In the genomic region with DNA sequence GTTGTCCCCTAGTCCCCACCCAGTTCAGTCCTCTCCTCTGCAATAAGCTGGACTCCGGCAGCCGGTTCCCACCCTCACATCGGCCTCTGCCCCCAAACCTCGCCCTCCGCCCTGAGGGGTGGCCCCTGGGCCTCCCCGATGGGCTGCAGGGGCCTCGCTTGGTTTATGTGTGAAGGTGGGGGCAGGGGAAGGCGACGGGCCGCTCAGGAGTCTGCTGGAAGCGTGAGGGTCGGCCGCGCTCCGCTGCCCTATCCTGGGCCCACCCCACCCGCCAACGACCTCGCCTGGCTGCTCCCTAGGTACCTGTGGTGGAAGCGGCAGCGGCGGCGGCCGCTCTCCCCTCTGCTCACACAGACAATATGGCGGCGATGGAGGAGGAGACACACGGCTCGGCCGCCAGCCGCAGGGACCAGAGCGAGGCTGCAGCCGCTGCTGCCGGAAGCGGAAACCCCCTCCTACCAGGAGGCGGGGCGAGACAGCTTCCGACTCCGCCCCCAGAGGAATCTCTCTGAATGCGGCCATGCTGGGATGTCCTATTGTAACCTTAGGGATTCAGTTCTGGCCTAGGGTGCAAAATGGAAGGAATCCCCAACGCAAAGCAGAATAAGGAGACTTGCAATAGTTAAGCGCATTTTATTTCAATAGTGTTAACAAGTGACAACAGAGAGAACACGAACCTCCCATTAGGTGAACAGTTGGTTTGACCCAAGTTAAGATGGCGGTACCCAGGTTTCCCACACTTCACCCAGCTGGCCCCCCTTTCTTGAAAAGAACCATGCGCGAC, we compare ENCODE assay signal across 1 cellular context.
TF ChIP-seq lines count a peak whose summit lies in the region.

A gene (minus strand): TSS at position 422 of the 784 bp plus-strand sequence. CDS start 35,239 bp downstream, outside the sequence.

TF ChIP-seq in HepG2, 621 proteins besides CTCF, POLR2A, EP300 and RAD21 (continued from another document and continues in another):
- peak; percentile 70; the same call in 1 of the 2 replicates for TF ChIP-seq ZNF790 (CRISPR knock-in tag; IDR thresholded peaks at IDR 0.05; ENCODE audit: borderline replicate concordance)
- TF ChIP-seq, protein P1, sequence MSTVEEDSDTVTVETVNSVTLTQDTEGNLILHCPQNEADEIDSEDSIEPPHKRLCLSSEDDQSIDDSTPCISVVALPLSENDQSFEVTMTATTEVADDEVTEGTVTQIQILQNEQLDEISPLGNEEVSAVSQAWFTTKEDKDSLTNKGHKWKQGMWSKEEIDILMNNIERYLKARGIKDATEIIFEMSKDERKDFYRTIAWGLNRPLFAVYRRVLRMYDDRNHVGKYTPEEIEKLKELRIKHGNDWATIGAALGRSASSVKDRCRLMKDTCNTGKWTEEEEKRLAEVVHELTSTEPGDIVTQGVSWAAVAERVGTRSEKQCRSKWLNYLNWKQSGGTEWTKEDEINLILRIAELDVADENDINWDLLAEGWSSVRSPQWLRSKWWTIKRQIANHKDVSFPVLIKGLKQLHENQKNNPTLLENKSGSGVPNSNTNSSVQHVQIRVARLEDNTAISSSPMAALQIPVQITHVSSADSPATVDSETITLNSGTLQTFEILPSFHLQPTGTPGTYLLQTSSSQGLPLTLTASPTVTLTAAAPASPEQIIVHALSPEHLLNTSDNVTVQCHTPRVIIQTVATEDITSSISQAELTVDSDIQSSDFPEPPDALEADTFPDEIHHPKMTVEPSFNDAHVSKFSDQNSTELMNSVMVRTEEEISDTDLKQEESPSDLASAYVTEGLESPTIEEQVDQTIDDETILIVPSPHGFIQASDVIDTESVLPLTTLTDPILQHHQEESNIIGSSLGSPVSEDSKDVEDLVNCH (CRISPR knock-in tag; IDR thresholded peaks at IDR 0.05), result no peak; the same call in 1 of the 2 replicates
- no peak for TF ChIP-seq NFATC3 (CRISPR knock-in tag; IDR thresholded peaks at IDR 0.05)
- TF ChIP-seq GFI1 (CRISPR knock-in tag; IDR thresholded peaks at IDR 0.05; ENCODE audit: borderline replicate concordance), result no peak
- TF ChIP-seq FIP1L1 (IDR thresholded peaks at IDR 0.05; ENCODE audit: borderline replicate concordance, insufficient read depth, low read depth, low read length), result no peak
- TF ChIP-seq ZNF326 (CRISPR knock-in tag; IDR thresholded peaks at IDR 0.05; ENCODE audit: borderline replicate concordance), result no peak
- peak; percentile 88 for TF ChIP-seq ZBTB38 (CRISPR knock-in tag; IDR thresholded peaks at IDR 0.05)
- TF ChIP-seq, protein P2, sequence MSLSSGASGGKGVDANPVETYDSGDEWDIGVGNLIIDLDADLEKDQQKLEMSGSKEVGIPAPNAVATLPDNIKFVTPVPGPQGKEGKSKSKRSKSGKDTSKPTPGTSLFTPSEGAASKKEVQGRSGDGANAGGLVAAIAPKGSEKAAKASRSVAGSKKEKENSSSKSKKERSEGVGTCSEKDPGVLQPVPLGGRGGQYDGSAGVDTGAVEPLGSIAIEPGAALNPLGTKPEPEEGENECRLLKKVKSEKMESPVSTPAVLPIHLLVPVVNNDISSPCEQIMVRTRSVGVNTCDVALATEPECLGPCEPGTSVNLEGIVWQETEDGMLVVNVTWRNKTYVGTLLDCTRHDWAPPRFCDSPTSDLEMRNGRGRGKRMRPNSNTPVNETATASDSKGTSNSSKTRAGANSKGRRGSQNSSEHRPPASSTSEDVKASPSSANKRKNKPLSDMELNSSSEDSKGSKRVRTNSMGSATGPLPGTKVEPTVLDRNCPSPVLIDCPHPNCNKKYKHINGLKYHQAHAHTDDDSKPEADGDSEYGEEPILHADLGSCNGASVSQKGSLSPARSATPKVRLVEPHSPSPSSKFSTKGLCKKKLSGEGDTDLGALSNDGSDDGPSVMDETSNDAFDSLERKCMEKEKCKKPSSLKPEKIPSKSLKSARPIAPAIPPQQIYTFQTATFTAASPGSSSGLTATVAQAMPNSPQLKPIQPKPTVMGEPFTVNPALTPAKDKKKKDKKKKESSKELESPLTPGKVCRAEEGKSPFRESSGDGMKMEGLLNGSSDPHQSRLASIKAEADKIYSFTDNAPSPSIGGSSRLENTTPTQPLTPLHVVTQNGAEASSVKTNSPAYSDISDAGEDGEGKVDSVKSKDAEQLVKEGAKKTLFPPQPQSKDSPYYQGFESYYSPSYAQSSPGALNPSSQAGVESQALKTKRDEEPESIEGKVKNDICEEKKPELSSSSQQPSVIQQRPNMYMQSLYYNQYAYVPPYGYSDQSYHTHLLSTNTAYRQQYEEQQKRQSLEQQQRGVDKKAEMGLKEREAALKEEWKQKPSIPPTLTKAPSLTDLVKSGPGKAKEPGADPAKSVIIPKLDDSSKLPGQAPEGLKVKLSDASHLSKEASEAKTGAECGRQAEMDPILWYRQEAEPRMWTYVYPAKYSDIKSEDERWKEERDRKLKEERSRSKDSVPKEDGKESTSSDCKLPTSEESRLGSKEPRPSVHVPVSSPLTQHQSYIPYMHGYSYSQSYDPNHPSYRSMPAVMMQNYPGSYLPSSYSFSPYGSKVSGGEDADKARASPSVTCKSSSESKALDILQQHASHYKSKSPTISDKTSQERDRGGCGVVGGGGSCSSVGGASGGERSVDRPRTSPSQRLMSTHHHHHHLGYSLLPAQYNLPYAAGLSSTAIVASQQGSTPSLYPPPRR (CRISPR knock-in tag; IDR thresholded peaks at IDR 0.05; ENCODE audit: borderline replicate concordance), result peak; percentile 75
- TF ChIP-seq, protein P3, sequence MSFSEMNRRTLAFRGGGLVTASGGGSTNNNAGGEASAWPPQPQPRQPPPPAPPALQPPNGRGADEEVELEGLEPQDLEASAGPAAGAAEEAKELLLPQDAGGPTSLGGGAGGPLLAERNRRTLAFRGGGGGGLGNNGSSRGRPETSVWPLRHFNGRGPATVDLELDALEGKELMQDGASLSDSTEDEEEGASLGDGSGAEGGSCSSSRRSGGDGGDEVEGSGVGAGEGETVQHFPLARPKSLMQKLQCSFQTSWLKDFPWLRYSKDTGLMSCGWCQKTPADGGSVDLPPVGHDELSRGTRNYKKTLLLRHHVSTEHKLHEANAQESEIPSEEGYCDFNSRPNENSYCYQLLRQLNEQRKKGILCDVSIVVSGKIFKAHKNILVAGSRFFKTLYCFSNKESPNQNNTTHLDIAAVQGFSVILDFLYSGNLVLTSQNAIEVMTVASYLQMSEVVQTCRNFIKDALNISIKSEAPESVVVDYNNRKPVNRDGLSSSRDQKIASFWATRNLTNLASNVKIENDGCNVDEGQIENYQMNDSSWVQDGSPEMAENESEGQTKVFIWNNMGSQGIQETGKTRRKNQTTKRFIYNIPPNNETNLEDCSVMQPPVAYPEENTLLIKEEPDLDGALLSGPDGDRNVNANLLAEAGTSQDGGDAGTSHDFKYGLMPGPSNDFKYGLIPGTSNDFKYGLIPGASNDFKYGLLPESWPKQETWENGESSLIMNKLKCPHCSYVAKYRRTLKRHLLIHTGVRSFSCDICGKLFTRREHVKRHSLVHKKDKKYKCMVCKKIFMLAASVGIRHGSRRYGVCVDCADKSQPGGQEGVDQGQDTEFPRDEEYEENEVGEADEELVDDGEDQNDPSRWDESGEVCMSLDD (CRISPR knock-in tag; IDR thresholded peaks at IDR 0.05; ENCODE audit: borderline replicate concordance), result 0 out of 2 replicates have a peak, but pooled peaks have one; percentile 10
- TF ChIP-seq ZNF160 (CRISPR knock-in tag; IDR thresholded peaks at IDR 0.05), result peak; percentile 35; the same call in 1 of the 2 replicates
- TF ChIP-seq ZNF17 (CRISPR knock-in tag; IDR thresholded peaks at IDR 0.05), result peak; percentile 19; the same call in 1 of the 2 replicates
- TF ChIP-seq ZNF569 (CRISPR knock-in tag; IDR thresholded peaks at IDR 0.05; ENCODE audit: borderline replicate concordance), result peak; percentile 51; the same call in 1 of the 2 replicates
- no peak for TF ChIP-seq AKAP8 (CRISPR knock-in tag; IDR thresholded peaks at IDR 0.05)
- TF ChIP-seq RFXANK (CRISPR knock-in tag; IDR thresholded peaks at IDR 0.05), result peak; percentile 68; the same call in 1 of the 2 replicates
- TF ChIP-seq CREB1 (IDR thresholded peaks at IDR 0.05), result no peak
- no peak for TF ChIP-seq CREB1 (CRISPR knock-in tag; IDR thresholded peaks at IDR 0.05)
- TF ChIP-seq FOXO1 (CRISPR knock-in tag; IDR thresholded peaks at IDR 0.05), result peak; percentile 71
- 0 out of 2 replicates have a peak, but pooled peaks have one; percentile 21 for TF ChIP-seq ZNF337 (CRISPR knock-in tag; IDR thresholded peaks at IDR 0.05; ENCODE audit: borderline replicate concordance, low read depth)
- TF ChIP-seq, protein P4, sequence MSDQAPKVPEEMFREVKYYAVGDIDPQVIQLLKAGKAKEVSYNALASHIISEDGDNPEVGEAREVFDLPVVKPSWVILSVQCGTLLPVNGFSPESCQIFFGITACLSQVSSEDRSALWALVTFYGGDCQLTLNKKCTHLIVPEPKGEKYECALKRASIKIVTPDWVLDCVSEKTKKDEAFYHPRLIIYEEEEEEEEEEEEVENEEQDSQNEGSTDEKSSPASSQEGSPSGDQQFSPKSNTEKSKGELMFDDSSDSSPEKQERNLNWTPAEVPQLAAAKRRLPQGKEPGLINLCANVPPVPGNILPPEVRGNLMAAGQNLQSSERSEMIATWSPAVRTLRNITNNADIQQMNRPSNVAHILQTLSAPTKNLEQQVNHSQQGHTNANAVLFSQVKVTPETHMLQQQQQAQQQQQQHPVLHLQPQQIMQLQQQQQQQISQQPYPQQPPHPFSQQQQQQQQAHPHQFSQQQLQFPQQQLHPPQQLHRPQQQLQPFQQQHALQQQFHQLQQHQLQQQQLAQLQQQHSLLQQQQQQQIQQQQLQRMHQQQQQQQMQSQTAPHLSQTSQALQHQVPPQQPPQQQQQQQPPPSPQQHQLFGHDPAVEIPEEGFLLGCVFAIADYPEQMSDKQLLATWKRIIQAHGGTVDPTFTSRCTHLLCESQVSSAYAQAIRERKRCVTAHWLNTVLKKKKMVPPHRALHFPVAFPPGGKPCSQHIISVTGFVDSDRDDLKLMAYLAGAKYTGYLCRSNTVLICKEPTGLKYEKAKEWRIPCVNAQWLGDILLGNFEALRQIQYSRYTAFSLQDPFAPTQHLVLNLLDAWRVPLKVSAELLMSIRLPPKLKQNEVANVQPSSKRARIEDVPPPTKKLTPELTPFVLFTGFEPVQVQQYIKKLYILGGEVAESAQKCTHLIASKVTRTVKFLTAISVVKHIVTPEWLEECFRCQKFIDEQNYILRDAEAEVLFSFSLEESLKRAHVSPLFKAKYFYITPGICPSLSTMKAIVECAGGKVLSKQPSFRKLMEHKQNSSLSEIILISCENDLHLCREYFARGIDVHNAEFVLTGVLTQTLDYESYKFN (CRISPR knock-in tag; conservative IDR thresholded peaks at IDR 0.05), result peak; percentile 73
- TF ChIP-seq ERF (CRISPR knock-in tag; IDR thresholded peaks at IDR 0.05), result peak; percentile 96
- TF ChIP-seq, protein P5, sequence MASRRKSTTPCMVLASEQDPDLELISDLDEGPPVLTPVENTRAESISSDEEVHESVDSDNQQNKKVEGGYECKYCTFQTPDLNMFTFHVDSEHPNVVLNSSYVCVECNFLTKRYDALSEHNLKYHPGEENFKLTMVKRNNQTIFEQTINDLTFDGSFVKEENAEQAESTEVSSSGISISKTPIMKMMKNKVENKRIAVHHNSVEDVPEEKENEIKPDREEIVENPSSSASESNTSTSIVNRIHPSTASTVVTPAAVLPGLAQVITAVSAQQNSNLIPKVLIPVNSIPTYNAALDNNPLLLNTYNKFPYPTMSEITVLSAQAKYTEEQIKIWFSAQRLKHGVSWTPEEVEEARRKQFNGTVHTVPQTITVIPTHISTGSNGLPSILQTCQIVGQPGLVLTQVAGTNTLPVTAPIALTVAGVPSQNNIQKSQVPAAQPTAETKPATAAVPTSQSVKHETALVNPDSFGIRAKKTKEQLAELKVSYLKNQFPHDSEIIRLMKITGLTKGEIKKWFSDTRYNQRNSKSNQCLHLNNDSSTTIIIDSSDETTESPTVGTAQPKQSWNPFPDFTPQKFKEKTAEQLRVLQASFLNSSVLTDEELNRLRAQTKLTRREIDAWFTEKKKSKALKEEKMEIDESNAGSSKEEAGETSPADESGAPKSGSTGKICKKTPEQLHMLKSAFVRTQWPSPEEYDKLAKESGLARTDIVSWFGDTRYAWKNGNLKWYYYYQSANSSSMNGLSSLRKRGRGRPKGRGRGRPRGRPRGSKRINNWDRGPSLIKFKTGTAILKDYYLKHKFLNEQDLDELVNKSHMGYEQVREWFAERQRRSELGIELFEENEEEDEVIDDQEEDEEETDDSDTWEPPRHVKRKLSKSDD (CRISPR knock-in tag; IDR thresholded peaks at IDR 0.05; ENCODE audit: low read depth), result peak; percentile 85
- 0 out of 2 replicates have a peak, but pooled peaks have one; percentile 2 for TF ChIP-seq ZNF749 (CRISPR knock-in tag; IDR thresholded peaks at IDR 0.05; ENCODE audit: borderline replicate concordance)
- peak; percentile 79; the same call in 1 of the 2 replicates for TF ChIP-seq ZNF335 (CRISPR knock-in tag; IDR thresholded peaks at IDR 0.05)
- TF ChIP-seq SP4 (CRISPR knock-in tag; IDR thresholded peaks at IDR 0.05), result peak; percentile 97
- TF ChIP-seq ZNF775 (CRISPR knock-in tag; IDR thresholded peaks at IDR 0.05; ENCODE audit: borderline replicate concordance), result no peak
- peak; percentile 73; the same call in 1 of the 2 replicates for TF ChIP-seq SETDB1 (CRISPR knock-in tag; IDR thresholded peaks at IDR 0.05; ENCODE audit: borderline replicate concordance)
- TF ChIP-seq, protein P6, sequence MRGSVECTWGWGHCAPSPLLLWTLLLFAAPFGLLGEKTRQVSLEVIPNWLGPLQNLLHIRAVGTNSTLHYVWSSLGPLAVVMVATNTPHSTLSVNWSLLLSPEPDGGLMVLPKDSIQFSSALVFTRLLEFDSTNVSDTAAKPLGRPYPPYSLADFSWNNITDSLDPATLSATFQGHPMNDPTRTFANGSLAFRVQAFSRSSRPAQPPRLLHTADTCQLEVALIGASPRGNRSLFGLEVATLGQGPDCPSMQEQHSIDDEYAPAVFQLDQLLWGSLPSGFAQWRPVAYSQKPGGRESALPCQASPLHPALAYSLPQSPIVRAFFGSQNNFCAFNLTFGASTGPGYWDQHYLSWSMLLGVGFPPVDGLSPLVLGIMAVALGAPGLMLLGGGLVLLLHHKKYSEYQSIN (CRISPR knock-in tag; IDR thresholded peaks at IDR 0.05; ENCODE audit: borderline replicate concordance), result no peak
- TF ChIP-seq MAFF (IDR thresholded peaks at IDR 0.05; ENCODE audit: low read depth, low read length), result no peak
- TF ChIP-seq ZFYVE20 (CRISPR knock-in tag; IDR thresholded peaks at IDR 0.05; ENCODE audit: borderline replicate concordance, low read depth), result no peak
- TF ChIP-seq ZNF567 (CRISPR knock-in tag; IDR thresholded peaks at IDR 0.05; ENCODE audit: borderline replicate concordance), result peak; percentile 32; the same call in 1 of the 2 replicates
- TF ChIP-seq FOSL2 (CRISPR knock-in tag; IDR thresholded peaks at IDR 0.05), result peak; percentile 71
- TF ChIP-seq, protein P7, sequence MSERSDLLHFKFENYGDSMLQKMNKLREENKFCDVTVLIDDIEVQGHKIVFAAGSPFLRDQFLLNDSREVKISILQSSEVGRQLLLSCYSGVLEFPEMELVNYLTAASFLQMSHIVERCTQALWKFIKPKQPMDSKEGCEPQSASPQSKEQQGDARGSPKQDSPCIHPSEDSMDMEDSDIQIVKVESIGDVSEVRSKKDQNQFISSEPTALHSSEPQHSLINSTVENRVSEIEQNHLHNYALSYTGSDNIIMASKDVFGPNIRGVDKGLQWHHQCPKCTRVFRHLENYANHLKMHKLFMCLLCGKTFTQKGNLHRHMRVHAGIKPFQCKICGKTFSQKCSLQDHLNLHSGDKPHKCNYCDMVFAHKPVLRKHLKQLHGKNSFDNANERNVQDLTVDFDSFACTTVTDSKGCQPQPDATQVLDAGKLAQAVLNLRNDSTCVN (CRISPR knock-in tag; IDR thresholded peaks at IDR 0.05; ENCODE audit: borderline replicate concordance), result peak; percentile 53; the same call in 1 of the 2 replicates
- peak; percentile 74 for TF ChIP-seq SKI (IDR thresholded peaks at IDR 0.05; ENCODE audit: partially characterized antibody)
- TF ChIP-seq CBFB (CRISPR knock-in tag; IDR thresholded peaks at IDR 0.05), result peak; percentile 90
- peak; percentile 91 for TF ChIP-seq ELF1 (CRISPR knock-in tag; IDR thresholded peaks at IDR 0.05)
- TF ChIP-seq ZFP37 (CRISPR knock-in tag; IDR thresholded peaks at IDR 0.05; ENCODE audit: borderline replicate concordance), result peak; percentile 86
- TF ChIP-seq STAG1 (CRISPR knock-in tag; IDR thresholded peaks at IDR 0.05), result peak; percentile 28
- no peak; the same call in 1 of the 2 replicates for TF ChIP-seq CEBPG (CRISPR knock-in tag; IDR thresholded peaks at IDR 0.05)
